10 cellular contexts compared by ENCODE assay signal in genomic region chr15:43545426-43545825, GRCh38. TPM values are rescaled to one million over a fixed set of nuclear protein-coding genes. Genes with fewer than 3 reads are reported as not detected.
"Had no signal": no experiment of that assay in that cellular context is flagged by ENCODE, and none has a peak within 500 bp of the region (broad histone marks: within the 10 kb centered on the region; RNA-seq: fewer than 3 reads in every experiment).

No MANE protein-coding gene starts in this region.

- H2AFZ ChIP-seq: GM23248, GM23338 had no signal

- H3K4me3 ChIP-seq: GM23248, GM23338, HAP-1 had no signal

- DNase-seq: GM23248, GOT3, H7, H9, HCEC 1CT, HFFc6 had no signal

- H3K36me3 ChIP-seq: HAP-1 had no signal

- H3K27ac ChIP-seq: GM23248 had no signal

- H3K9me3 ChIP-seq: HAP-1 had no signal

- FAIRE-seq: H1 had no signal

- H3K4me2 ChIP-seq: GM23338 had no signal

- ATAC-seq: GM23338, HCT116 had no signal

- H3K9ac ChIP-seq: GM23248 had no signal

RNA-seq across cellular contexts. Expression of gene CKMT1B, which starts 48.4 kb away (rescaled TPM):
- total RNA-seq: GM23248, HFFc6 had no signal
- polyA plus RNA-seq: GM23248 had no signal
